26 cellular contexts compared by ENCODE assay signal in genomic region chr15:68100194-68100593, GRCh38.
"Had no signal": no experiment of that assay in that cellular context is flagged by ENCODE, and none has a peak within 500 bp of the region (broad histone marks: within the 10 kb centered on the region; RNA-seq: fewer than 3 reads in every experiment).

No MANE protein-coding gene starts in this region.

- ATAC-seq: gastroesophageal sphincter, left cardiac atrium, left ventricle myocardium superior, right cardiac atrium, upper lobe of right lung, WTC11 had no signal

- H3K9me3 ChIP-seq: colonic mucosa had no signal

- H3K4me2 ChIP-seq: hepatocyte, neural progenitor cell had no signal

- H3K4me3 ChIP-seq: colonic mucosa, gastroesophageal sphincter, hepatocyte, neural progenitor cell, spleen, suprapubic skin, tibial artery, upper lobe of right lung had no signal

- H3K4me1 Mint-ChIP-seq: neural progenitor cell, WTC11 had no signal

- FAIRE-seq: keratinocyte had no signal

- H3K27ac Mint-ChIP-seq: activated CD4-positive, alpha-beta memory T cell treated with anti-CD3 and anti-CD28 coated beads, Interleukin-2, amount 10 ng/mL, durations not matched to agents 7 days and 5 days; activated CD4-positive, alpha-beta T cell treated with anti-CD3 and anti-CD28 coated beads, Interleukin-2, amount 10 ng/mL, durations not matched to agents 7 days and 5 days; activated T-cell treated with anti-CD3 and anti-CD28 coated beads, Interleukin-2, amount 50 U/mL, for 24 hours; neural progenitor cell; WTC11 had no signal

- H3K27ac ChIP-seq: colonic mucosa, gastroesophageal sphincter, hepatocyte, neural progenitor cell, spleen, suprapubic skin, tibial artery, upper lobe of right lung had no signal

- DNase-seq: activated CD4-positive, alpha-beta memory T cell treated with anti-CD3 and anti-CD28 coated beads, Interleukin-2, amount 10 ng/mL, durations not matched to agents 7 days and 5 days; activated CD4-positive, alpha-beta T cell treated with anti-CD3 and anti-CD28 coated beads for 1 hour; activated CD4-positive, alpha-beta T cell treated with anti-CD3 and anti-CD28 coated beads, Interleukin-2, amount 10 ng/mL, durations not matched to agents 7 days and 5 days; activated CD8-positive, alpha-beta memory T cell treated with anti-CD3 and anti-CD28 coated beads, Interleukin-2, amount 50 U/mL, for 48 hours; activated gamma-delta T cell; activated naive CD4-positive, alpha-beta T cell treated with anti-CD3 and anti-CD28 coated beads, Interleukin-2, amount 50 U/mL, for 16 hours; activated T-cell treated with anti-CD3 and anti-CD28 coated beads, Interleukin-2, amount 50 U/mL, for 24 hours; anterior cingulate cortex; cerebellar nuclear complex; colonic mucosa; effector CD8-positive, alpha-beta T cell; left cardiac atrium; left ventricle myocardium superior; midbrain; natural killer cell; right cardiac atrium; spleen; stimulated activated naive CD4-positive, alpha-beta T cell; tibial artery; upper lobe of right lung had no signal

- H2AFZ ChIP-seq: hepatocyte, neural progenitor cell had no signal

- H3K4me1 ChIP-seq: colonic mucosa, neural progenitor cell, suprapubic skin had no signal

- H3K27me3 ChIP-seq: colonic mucosa, gastroesophageal sphincter, hepatocyte, neural progenitor cell, spleen, suprapubic skin, tibial artery, upper lobe of right lung had no signal

- H3K27me3 Mint-ChIP-seq: activated CD4-positive, alpha-beta memory T cell treated with anti-CD3 and anti-CD28 coated beads, Interleukin-2, amount 10 ng/mL, durations not matched to agents 7 days and 5 days; activated CD4-positive, alpha-beta T cell treated with anti-CD3 and anti-CD28 coated beads, Interleukin-2, amount 10 ng/mL, durations not matched to agents 7 days and 5 days; activated T-cell treated with anti-CD3 and anti-CD28 coated beads, Interleukin-2, amount 50 U/mL, for 24 hours had no signal

- H3K36me3 ChIP-seq: colonic mucosa had no signal

- H3K4me3 Mint-ChIP-seq: activated CD4-positive, alpha-beta memory T cell treated with anti-CD3 and anti-CD28 coated beads, Interleukin-2, amount 10 ng/mL, durations not matched to agents 7 days and 5 days; activated CD4-positive, alpha-beta T cell treated with anti-CD3 and anti-CD28 coated beads, Interleukin-2, amount 10 ng/mL, durations not matched to agents 7 days and 5 days; activated T-cell treated with anti-CD3 and anti-CD28 coated beads, Interleukin-2, amount 50 U/mL, for 24 hours; natural killer cell; neural progenitor cell; WTC11 had no signal

- H3K9ac ChIP-seq: neural progenitor cell had no signal
